8 cellular contexts compared by ENCODE assay signal in the genomic region with DNA sequence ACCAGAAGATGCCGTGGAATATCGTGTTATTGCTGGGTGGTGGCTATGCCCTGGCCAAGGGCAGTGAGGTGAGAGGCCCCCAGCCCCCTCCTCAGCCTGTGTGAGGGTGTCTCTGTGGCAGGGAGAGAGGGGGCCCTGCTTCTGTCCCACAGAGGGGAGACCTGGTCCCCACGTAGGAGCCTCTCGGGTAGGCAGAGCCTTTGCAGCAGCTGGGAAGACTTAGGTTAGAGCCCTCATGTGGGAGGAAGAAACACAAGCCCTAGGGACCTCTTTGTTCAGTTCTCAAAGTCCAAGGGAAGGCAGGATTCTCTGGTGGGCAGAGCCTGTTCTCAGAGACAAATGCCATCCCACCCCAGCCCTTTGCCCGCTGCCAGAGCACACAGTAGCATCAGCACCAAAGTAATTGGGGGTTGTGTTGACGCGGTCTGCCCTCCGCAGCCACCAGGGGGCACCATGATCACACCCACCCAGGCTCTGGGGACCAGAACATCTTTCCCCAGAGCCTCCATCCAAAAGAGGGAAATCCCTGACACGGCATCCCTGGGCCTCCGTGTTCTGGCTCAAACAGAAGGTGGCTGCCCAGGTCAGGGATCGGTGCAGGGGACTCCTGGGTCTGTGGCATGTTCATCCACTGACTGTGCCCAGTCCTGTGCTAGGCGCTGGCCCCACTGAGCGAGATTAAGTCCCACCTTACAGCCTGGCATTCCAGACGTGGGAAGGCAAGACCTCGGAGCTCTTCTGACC. TPM values are rescaled to one million over a fixed set of nuclear protein-coding genes. Genes with fewer than 3 reads are reported as not detected.
A peak's percentile ranks its signal among the peaks of the same experiment; 100 is the strongest.
DNase-seq lines count a peak whose midpoint lies in the region; ATAC-seq and TF ChIP-seq lines count a peak whose summit lies in the region.

No MANE protein-coding gene starts in this region.

- H3K36me3 Mint-ChIP-seq in GM23338 (ENCODE audit: low read depth) = no peaks in the 10 kb centered on the region

- no peaks in the 10 kb centered on the region for H3K27me3 ChIP-seq in GM23338 (ENCODE audit: insufficient read depth)

- no peak overlapping the region for H3K27ac ChIP-seq in GM23338 (ENCODE audit: low read depth)

- ATAC-seq in GM23338 (peak; percentile 85), left colon (peak; percentile 39), HG03378 (IDR thresholded peaks at IDR 0.05; ENCODE audit: unreplicated experiment) (no peak)

- no peak overlapping the region for H3K4me3 ChIP-seq in GM23338

- no peaks in the 10 kb centered on the region for H3K9me2 ChIP-seq in GM23338 (ENCODE audit: insufficient read depth)

- no peaks in the 10 kb centered on the region for H3K79me2 ChIP-seq in GM23338 (replicated peaks; ENCODE audit: insufficient read depth)

- no peak overlapping the region; the same call in 1 of the 2 replicates for H2AFZ ChIP-seq in GM23338

- no peak overlapping the region for H3K4me3 Mint-ChIP-seq in GM23338

- no peaks in the 10 kb centered on the region for H3F3A ChIP-seq in GM23338 (replicated peaks; ENCODE audit: low read depth)

- TF ChIP-seq CTCF in GM23338 (conservative IDR thresholded peaks at IDR 0.05; ENCODE audit: low read depth in 2 of 2) = peak; percentile 86 to 98

- peaks cover 9% of the 10 kb centered on the region for H3K27me3 Mint-ChIP-seq in GM23338 (ENCODE audit: insufficient read depth, low read depth, poor library complexity)

- no peaks in the 10 kb centered on the region for H3K36me3 ChIP-seq in GM23338 (ENCODE audit: insufficient read depth)

- DNase-seq in CD1c-positive myeloid dendritic cell (ENCODE audit: extremely low spot score) (peak; percentile 80), GM23338 (ENCODE audit: low spot score) (peak; percentile 86), NCI-H2196 (lab: John Stamatoyannopoulos, UW; ENCODE audit: unreplicated experiment) (peak; percentile 41), left colon (peak in 1 of 2 donors; percentile 82)
- DNase-seq in activated CD4-positive, CD25-positive, alpha-beta regulatory T cell treated with anti-CD3 and anti-CD28 coated beads, Interleukin-2, amount 50 U/mL, for 72 hours = peak; percentile 83
- DNase-seq in central memory CD4-positive, alpha-beta T cell = peak; percentile 63
- peak; percentile 68 to 80 for DNase-seq in stimulated activated CD4-positive, alpha-beta T cell treated with anti-CD3 and anti-CD28 coated beads, Interleukin-4, amount 100 ng/mL, for 4 hours

- H3K9me3 Mint-ChIP-seq in GM23338 = no peaks in the 10 kb centered on the region; the same call in 2 of the 3 replicates

- no peak overlapping the region for H3K4me2 ChIP-seq in GM23338

- H4K20me1 ChIP-seq in GM23338 (replicated peaks; ENCODE audit: insufficient read depth) = no peaks in the 10 kb centered on the region

- H3K4me1 Mint-ChIP-seq in GM23338 = peaks cover 15% of the 10 kb centered on the region

- intact Hi-C loops in left colon (cut with DNase I, micrococcal nuclease) = loop anchor here (5.0 kb wide), 2 partner anchors 38 to 118 kb away; a partner anchor contains a TSS

- H3K4me1 ChIP-seq in GM23338 (ENCODE audit: insufficient read depth) = peaks cover 11% of the 10 kb centered on the region; the same call in 1 of the 2 replicates

- no peak overlapping the region for H3K27ac Mint-ChIP-seq in GM23338

TF ChIP-seq in GM23338, 12 proteins besides CTCF, POLR2A, EP300 and RAD21:
- TF ChIP-seq ZNF331 (CRISPR knock-in tag; IDR thresholded peaks at IDR 0.05; ENCODE audit: low read depth) (no peak), ZNF114 (CRISPR knock-in tag; IDR thresholded peaks at IDR 0.05) (no peak), CREB1 (CRISPR knock-in tag; IDR thresholded peaks at IDR 0.05; ENCODE audit: low read depth) (peak; percentile 39; the same call in 1 of the 2 replicates)

RNA-seq across cellular contexts. Expression of a gene that starts 11.5 kb away (rescaled TPM):
- total RNA-seq in GM23338 (2014; rRNA removed; shearing (Covaris generic)) = not detected in 2 replicates
- not detected in 2 replicates for polyA plus RNA-seq in GM23338 (2016; fragmentation: Nextera tagmentation; extraction: Ambion mirVana)
- total RNA-seq in left colon = under 1 TPM; 0.36 to 0.64 TPM

RNA-seq across cellular contexts. Expression of a gene that starts 21.2 kb away (rescaled TPM):
- total RNA-seq in GM23338 (2014; rRNA removed; shearing (Covaris generic)) = not detected in 2 replicates
- not detected in 2 replicates for polyA plus RNA-seq in GM23338 (2016; fragmentation: Nextera tagmentation; extraction: Ambion mirVana)
- 10 to 100 TPM; 24.4 to 26.5 TPM for total RNA-seq in left colon

RNA-seq across cellular contexts. Expression of a gene that starts 57.8 kb away (rescaled TPM):
- 78.4 and 93.5 TPM in 2 replicates for total RNA-seq in GM23338 (2014; rRNA removed; shearing (Covaris generic))
- polyA plus RNA-seq in GM23338 (2016; fragmentation: Nextera tagmentation; extraction: Ambion mirVana) = 36.9 and 39.0 TPM in 2 replicates
- total RNA-seq in left colon = 10 to 100 TPM; 26.7 to 32.4 TPM

Comparison
In these comparisons a context has a peak if more than half of its experiments do, and no peak if none do; other contexts are left out.
1. RNA of a gene that starts 21.2 kb away (total RNA-seq): 24.4 to 26.5 TPM in left colon; not detected in GM23338; every median in the first group is over 10 times any median in the second.